Comparison of ENCODE assay signal across 22 cellular contexts in genomic region chr3:56688191-56688590, GRCh38. TPM values are rescaled to one million over a fixed set of nuclear protein-coding genes. Genes with fewer than 3 reads are reported as not detected.
A peak's percentile ranks its signal among the peaks of the same experiment; 100 is the strongest.
DNase-seq lines count a peak whose midpoint lies in the region; ATAC-seq and TF ChIP-seq lines count a peak whose summit lies in the region.
"Had no signal": no experiment of that assay in that cellular context is flagged by ENCODE, and none has a peak within 500 bp of the region (broad histone marks: within the 10 kb centered on the region; RNA-seq: fewer than 3 reads in every experiment).

No MANE protein-coding gene starts in this region.

- H4K20me1 ChIP-seq in mammary epithelial cell (ENCODE audit: insufficient read depth, low read length) = no peaks in the 10 kb centered on the region
- no peaks in the 10 kb centered on the region for H4K20me1 ChIP-seq in Karpas-422 (ENCODE audit: insufficient read depth, low read depth, low read length)

- intact Hi-C loops in MCF 10A (cut with micrococcal nuclease) = no loop called here
- intact Hi-C loops in mammary epithelial cell (cut with micrococcal nuclease) = no loop called here

- H3K27me3 ChIP-seq in mammary epithelial cell (ENCODE audit: insufficient read depth, low read length) (no peaks in the 10 kb centered on the region), Karpas-422 (ENCODE audit: low read length) (no peaks in the 10 kb centered on the region)
- H3K27me3 ChIP-seq: adrenal gland, MG63, right atrium auricular region, testis had no signal

- H3K9me3 ChIP-seq in mammary epithelial cell (replicated peaks; ENCODE audit: insufficient read depth, low read length) = peaks cover 4% of the 10 kb centered on the region
- no peaks in the 10 kb centered on the region; the same call in 1 of the 2 replicates for H3K9me3 ChIP-seq in Karpas-422 (ENCODE audit: low read length)
- H3K9me3 ChIP-seq: adrenal gland, right atrium auricular region, testis had no signal

- TF ChIP-seq CTCF in MCF 10A (IDR thresholded peaks at IDR 0.05; ENCODE audit: unreplicated experiment) (no peak), mammary epithelial cell (conservative IDR thresholded peaks at IDR 0.05 in 1 of 2, IDR thresholded peaks at IDR 0.05 in 1 of 2; ENCODE audit: extremely low read depth in 1 of 2, insufficient read depth in 1 of 2, low read depth in 1 of 2, low read length in 2 of 2) (no peak)

- dilution Hi-C loops in mammary epithelial cell (cut with HindIII; ENCODE audit: low sequenced_read_pairs) = no loop called here

- H3K4me1 ChIP-seq in mammary epithelial cell (ENCODE audit: insufficient read depth, low read length) (peaks cover 11% of the 10 kb centered on the region), Karpas-422 (ENCODE audit: low read length) (peaks cover 7% of the 10 kb centered on the region; the same call in 1 of the 2 replicates)
- H3K4me1 ChIP-seq: adrenal gland, testis had no signal

- H3K4me2 ChIP-seq in mammary epithelial cell (ENCODE audit: insufficient read depth, low read depth, low read length) (no peak overlapping the region), Karpas-422 (ENCODE audit: low read depth, low read length, poor library complexity, severe bottlenecking) (no peak overlapping the region)

- H2AFZ ChIP-seq in mammary epithelial cell (ENCODE audit: low read depth, low read length) = no peak overlapping the region
- H2AFZ ChIP-seq in Karpas-422 (ENCODE audit: low read length) = no peak overlapping the region

- CTCF ChIA-PET in MCF 10A (lab: Yijun Ruan, JAX) (interaction anchor here (0.5 kb wide), 1 partner anchor 31 kb away, joined by 3 read pairs; no protein-coding TSS in a partner anchor), mammary epithelial cell (lab: Charles Lee; ENCODE audit: low non-redundant PET) (no interaction called here)

- peak; percentile 58 for ATAC-seq in GM21528 (IDR thresholded peaks at IDR 0.05; ENCODE audit: low FRiP score, unreplicated experiment)
- ATAC-seq in HG03354 (IDR thresholded peaks at IDR 0.05; ENCODE audit: poor library complexity, severe bottlenecking, unreplicated experiment) = peak; percentile 59
- ATAC-seq: effector memory CD8-positive, alpha-beta T cell had no signal

- H3K79me2 ChIP-seq in mammary epithelial cell (ENCODE audit: insufficient read depth, low read length) (no peaks in the 10 kb centered on the region), Karpas-422 (ENCODE audit: low read length) (no peaks in the 10 kb centered on the region)

- H3K9ac ChIP-seq in mammary epithelial cell (ENCODE audit: insufficient read depth, low read length) (no peak overlapping the region), Karpas-422 (ENCODE audit: low read length) (no peak overlapping the region)

- no peak for DNase-seq in MCF 10A (ENCODE audit: unreplicated experiment)
- DNase-seq in mammary epithelial cell = no peak
- no peak for DNase-seq in GM03348 (ENCODE audit: low spot score)
- no peak for DNase-seq in GF-D8 (lab: John Stamatoyannopoulos, UW)
- DNase-seq in Karpas-422 = no peak
- no peak for DNase-seq in HK-2 (ENCODE audit: unreplicated experiment)
- DNase-seq: DMS53; effector memory CD8-positive, alpha-beta T cell; kidney glomerular epithelial cell; MG63; midbrain; NCI-H2081 treated with DMSO at 0.1 percent for 48 hours; stimulated activated CD4-positive, alpha-beta T cell treated with anti-CD3 and anti-CD28 coated beads, Interleukin-2, amount 100 ng/mL, for 24 hours; testis had no signal

- in situ Hi-C loops in mammary epithelial cell (cut with MboI; ENCODE audit: low sequenced_read_pairs in 2 of 2) = no loop called here

- H3K27ac ChIP-seq in mammary epithelial cell (ENCODE audit: insufficient read depth, low read depth, low read length) (no peak overlapping the region), Karpas-422 (ENCODE audit: low read length) (no peak overlapping the region)
- H3K27ac ChIP-seq: 22Rv1, adrenal gland, right atrium auricular region, testis, VCaP had no signal

- no peaks in the 10 kb centered on the region for H3K36me3 Mint-ChIP-seq in MCF 10A (ENCODE audit: insufficient read depth, unreplicated experiment)

- H3K4me3 Mint-ChIP-seq in MCF 10A (ENCODE audit: unreplicated experiment) = no peak overlapping the region
- H3K4me3 Mint-ChIP-seq: CD14-positive monocyte; central memory CD8-positive, alpha-beta T cell; effector memory CD8-positive, alpha-beta T cell had no signal

- no peaks in the 10 kb centered on the region for H3K9me2 ChIP-seq in Karpas-422 (replicated peaks; ENCODE audit: insufficient read depth, low read length)

- POLR2A ChIA-PET in MCF 10A (lab: Yijun Ruan, JAX) = no interaction called here

- peaks cover 13% of the 10 kb centered on the region for H3K4me1 Mint-ChIP-seq in MCF 10A (ENCODE audit: insufficient read depth, unreplicated experiment)

- H3K27me3 Mint-ChIP-seq in MCF 10A (ENCODE audit: insufficient read depth, unreplicated experiment) = no peaks in the 10 kb centered on the region
- H3K27me3 Mint-ChIP-seq: central memory CD8-positive, alpha-beta T cell; effector memory CD8-positive, alpha-beta T cell had no signal

- no peak overlapping the region for H3K4me3 ChIP-seq in mammary epithelial cell (replicated peaks in 1 of 3; ENCODE audit: insufficient read depth in 1 of 3, low read depth in 2 of 3, low read length in 3 of 3)
- no peak overlapping the region for H3K4me3 ChIP-seq in Karpas-422 (ENCODE audit: low read length)
- H3K4me3 ChIP-seq: adrenal gland, MG63, right atrium auricular region, testis had no signal

- BruUV-seq in MCF 10A (replicated peaks; lab: Mats Ljungman, UMichigan) (no TSS peak), mammary epithelial cell (replicated peaks; lab: Mats Ljungman, UMichigan) (no TSS peak)

- H3K36me3 ChIP-seq in mammary epithelial cell (ENCODE audit: insufficient read depth, low read length) (peaks cover 2% of the 10 kb centered on the region), Karpas-422 (ENCODE audit: insufficient read depth, low read length) (peaks cover 8% of the 10 kb centered on the region; the same call in 1 of the 2 replicates)
- H3K36me3 ChIP-seq: adrenal gland, MG63, right atrium auricular region had no signal

- peak overlapping the region; percentile 37 for H3K27ac Mint-ChIP-seq in MCF 10A (ENCODE audit: low read depth, unreplicated experiment)
- H3K27ac Mint-ChIP-seq: CD14-positive monocyte; effector memory CD8-positive, alpha-beta T cell had no signal

- H3K9me3 Mint-ChIP-seq in MCF 10A (ENCODE audit: unreplicated experiment) = no peaks in the 10 kb centered on the region
- H3K9me3 Mint-ChIP-seq: central memory CD8-positive, alpha-beta T cell; effector memory CD8-positive, alpha-beta T cell had no signal

- WGBS in mammary epithelial cell (ENCODE audit: low coverage, missing lambda C conversion rate) = 100% methylated on average over 1 of the region's 1 CpG

RNA-seq across cellular contexts. Expression of gene TASOR, which starts 5.1 kb away (rescaled TPM):
- 77.3 and 77.7 TPM in 2 replicates for total RNA-seq in MCF 10A (2022)
- total RNA-seq in mammary epithelial cell = 10 to 100 TPM; 46.7 to 47.5 TPM
- polyA plus RNA-seq in mammary epithelial cell = 20.3 TPM
- 47.5 TPM for polyA minus RNA-seq in mammary epithelial cell
- 87.5 and 112 TPM in 2 replicates for total RNA-seq in Karpas-422 (2014; rRNA removed; shearing (Covaris generic); ENCODE audit: low replicate concordance)
